In genomic region chr1:6092211-6092610, GRCh38 we compare ENCODE assay signal across 27 cellular contexts.
"Had no signal": no experiment of that assay in that cellular context is flagged by ENCODE, and none has a peak within 500 bp of the region (broad histone marks: within the 10 kb centered on the region; RNA-seq: fewer than 3 reads in every experiment).

No MANE protein-coding gene starts in this region.

- H3K4me1 Mint-ChIP-seq: activated CD4-positive, alpha-beta T cell treated with anti-CD3 and anti-CD28 coated beads, Interleukin-2, amount 10 ng/mL, durations not matched to agents 7 days and 5 days had no signal

- H3K36me3 ChIP-seq: brain microvascular endothelial cell, Peyer's patch had no signal

- H3K4me3 ChIP-seq: Peyer's patch, SK-N-MC had no signal

- H3K27me3 Mint-ChIP-seq: activated CD4-positive, alpha-beta T cell treated with anti-CD3 and anti-CD28 coated beads, Interleukin-2, amount 10 ng/mL, durations not matched to agents 7 days and 5 days; activated naive CD8-positive, alpha-beta T cell treated with anti-CD3 and anti-CD28 coated beads for 36 hours; activated T-cell treated with anti-CD3 and anti-CD28 coated beads, Interleukin-2, amount 50 U/mL, for 24 hours; IgD-negative memory B cell had no signal

- H3K4me1 ChIP-seq: Peyer's patch had no signal

- H3K27ac ChIP-seq: brain microvascular endothelial cell, Peyer's patch, SK-N-MC had no signal

- H3K9me3 Mint-ChIP-seq: activated CD4-positive, alpha-beta T cell treated with anti-CD3 and anti-CD28 coated beads, Interleukin-2, amount 10 ng/mL, durations not matched to agents 7 days and 5 days; activated naive CD8-positive, alpha-beta T cell treated with anti-CD3 and anti-CD28 coated beads for 36 hours; activated T-cell treated with anti-CD3 and anti-CD28 coated beads, Interleukin-2, amount 50 U/mL, for 24 hours; IgD-negative memory B cell; T-helper 1 cell treated with Interleukin-12 subunit alpha and Interleukin-12 subunit beta and Interleukin-4 antibody, amounts not matched to agents 30 μg/mL and 1 μg/mL, for 36 hours; T-helper 2 cell treated with Interferon-gamma antibody and Interleukin-4, amounts not matched to agents 5 μg/mL and 100 μg/mL, for 36 hours had no signal

- H3K9me3 ChIP-seq: Peyer's patch had no signal

- H3K27me3 ChIP-seq: Peyer's patch had no signal

- ATAC-seq: activated CD8-positive, alpha-beta T cell treated with anti-CD3 and anti-CD28 coated beads, Interleukin-2, amount 10 ng/mL, durations not matched to agents 7 days and 5 days; PC-3 had no signal

- H3K27ac Mint-ChIP-seq: activated CD4-positive, alpha-beta T cell treated with anti-CD3 and anti-CD28 coated beads, Interleukin-2, amount 10 ng/mL, durations not matched to agents 7 days and 5 days; activated CD8-positive, alpha-beta T cell treated with anti-CD3 and anti-CD28 coated beads, Interleukin-2, amount 10 ng/mL, durations not matched to agents 7 days and 5 days; activated naive CD8-positive, alpha-beta T cell treated with anti-CD3 and anti-CD28 coated beads for 36 hours; activated T-cell treated with anti-CD3 and anti-CD28 coated beads, Interleukin-2, amount 50 U/mL, for 24 hours; IgD-negative memory B cell; T-helper 1 cell treated with Interleukin-12 subunit alpha and Interleukin-12 subunit beta and Interleukin-4 antibody, amounts not matched to agents 30 μg/mL and 1 μg/mL, for 36 hours; T-helper 2 cell treated with Interferon-gamma antibody and Interleukin-4, amounts not matched to agents 5 μg/mL and 100 μg/mL, for 36 hours had no signal

- H3K4me3 Mint-ChIP-seq: activated CD4-positive, alpha-beta T cell treated with anti-CD3 and anti-CD28 coated beads, Interleukin-2, amount 10 ng/mL, durations not matched to agents 7 days and 5 days; activated CD8-positive, alpha-beta T cell treated with anti-CD3 and anti-CD28 coated beads, Interleukin-2, amount 10 ng/mL, durations not matched to agents 7 days and 5 days; activated naive CD8-positive, alpha-beta T cell treated with anti-CD3 and anti-CD28 coated beads for 36 hours; activated T-cell treated with anti-CD3 and anti-CD28 coated beads, Interleukin-2, amount 50 U/mL, for 24 hours; IgD-negative memory B cell; T-helper 1 cell treated with Interleukin-12 subunit alpha and Interleukin-12 subunit beta and Interleukin-4 antibody, amounts not matched to agents 30 μg/mL and 1 μg/mL, for 36 hours; T-helper 2 cell treated with Interferon-gamma antibody and Interleukin-4, amounts not matched to agents 5 μg/mL and 100 μg/mL, for 36 hours had no signal

- DNase-seq: activated CD4-positive, alpha-beta T cell treated with anti-CD3 and anti-CD28 coated beads, Interleukin-2, amount 10 ng/mL, durations not matched to agents 7 days and 5 days; activated CD4-positive, alpha-beta T cell treated with anti-CD3 and anti-CD28 coated beads, Interleukin-2, amount 50 U/mL, for 48 hours; activated CD8-positive, alpha-beta T cell treated with anti-CD3 and anti-CD28 coated beads, Interleukin-2, amount 10 ng/mL, durations not matched to agents 7 days and 5 days; activated naive CD4-positive, alpha-beta T cell; activated naive CD4-positive, alpha-beta T cell treated with anti-CD3 and anti-CD28 coated beads, Interleukin-2, amount 50 U/mL, for 16 hours; activated naive CD8-positive, alpha-beta T cell treated with anti-CD3 and anti-CD28 coated beads for 36 hours; activated T-cell treated with anti-CD3 and anti-CD28 coated beads, Interleukin-2, amount 50 U/mL, for 24 hours; amniotic stem cell; aorta; brain microvascular endothelial cell; Karpas-422; KBM-7; NCI-H1105 treated with DMSO at 0.1 percent for 48 hours; NCI-H1436; NCI-H1694; NCI-H1930; NCI-H2081 treated with DMSO at 0.1 percent for 48 hours; NCI-H226; NCI-H446 treated with DMSO at 0.1 percent for 48 hours; NCI-H524; PC-3; Peyer's patch; RPMI8226 had no signal
